Comparison of ENCODE assay signal across 8 cellular contexts in the genomic region with DNA sequence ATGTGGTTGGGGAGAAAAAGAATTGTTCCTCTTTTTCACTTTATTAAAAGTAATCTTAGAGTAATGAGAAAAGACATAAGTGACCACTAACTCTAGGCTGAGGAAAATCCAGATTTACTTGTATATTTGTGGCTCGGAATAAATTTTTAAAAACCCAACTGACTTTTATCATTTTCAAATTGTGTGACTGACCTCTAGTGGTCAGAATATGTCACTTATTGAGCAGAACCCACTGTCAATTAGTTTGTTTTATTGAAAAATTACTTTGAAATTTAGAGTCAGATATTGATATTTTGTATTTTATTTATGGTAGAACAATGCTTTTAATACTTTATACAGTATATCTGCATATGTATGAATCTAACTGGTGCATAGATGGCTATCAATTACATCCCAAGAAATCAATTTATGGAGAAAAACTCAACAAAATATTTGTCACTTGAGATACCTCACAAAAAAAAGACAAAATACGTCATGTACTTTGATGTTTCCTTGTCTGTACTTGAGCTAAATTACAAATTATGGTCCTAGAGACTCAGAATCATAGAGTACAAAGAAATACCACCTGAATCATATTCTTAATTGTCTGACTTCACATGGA.
DNase-seq lines count a peak whose midpoint lies in the region; ATAC-seq and TF ChIP-seq lines count a peak whose summit lies in the region.

No MANE protein-coding gene starts in this region.

- no peak overlapping the region for H3K4me3 Mint-ChIP-seq in HFFc6
- H3K4me3 Mint-ChIP-seq in WTC11, result no peak overlapping the region
- no peak overlapping the region for H3K4me3 Mint-ChIP-seq in immature natural killer cell
- no peak overlapping the region for H3K4me3 Mint-ChIP-seq in CD8-positive, alpha-beta memory T cell

- peak; percentile 39 for DNase-seq in COR-L47 (lab: John Stamatoyannopoulos, UW)
- peak; percentile 7 for DNase-seq in HFFc6
- no peak for DNase-seq in WTC11 (ENCODE audit: low spot score)
- DNase-seq in kidney epithelial cell (ENCODE audit: low read depth), result no peak
- DNase-seq in immature natural killer cell, result no peak
- no peak for DNase-seq in CD8-positive, alpha-beta memory T cell
- DNase-seq in activated CD4-positive, CD25-positive, alpha-beta regulatory T cell (lab: John Stamatoyannopoulos, UW), result no peak

- H3K36me3 Mint-ChIP-seq in HFFc6 (ENCODE audit: low read depth) (no peaks in the 10 kb centered on the region), WTC11 (no peaks in the 10 kb centered on the region), immature natural killer cell (no peaks in the 10 kb centered on the region)
- no peaks in the 10 kb centered on the region for H3K36me3 Mint-ChIP-seq in CD8-positive, alpha-beta memory T cell

- H3K9me3 ChIP-seq in CD8-positive, alpha-beta memory T cell (ENCODE audit: low read length), result no peaks in the 10 kb centered on the region

- H3K27ac ChIP-seq in CD8-positive, alpha-beta memory T cell (ENCODE audit: low read depth, low read length), result no peak overlapping the region

- H3K4me1 Mint-ChIP-seq in HFFc6 (ENCODE audit: low read depth), result no peaks in the 10 kb centered on the region
- H3K4me1 Mint-ChIP-seq in WTC11, result no peaks in the 10 kb centered on the region
- H3K4me1 Mint-ChIP-seq in immature natural killer cell, result no peaks in the 10 kb centered on the region
- H3K4me1 Mint-ChIP-seq in CD8-positive, alpha-beta memory T cell, result no peaks in the 10 kb centered on the region

- H3K27ac Mint-ChIP-seq in HFFc6 (no peak overlapping the region), WTC11 (no peak overlapping the region), immature natural killer cell (no peak overlapping the region)
- no peak overlapping the region for H3K27ac Mint-ChIP-seq in CD8-positive, alpha-beta memory T cell

- H3K4me1 ChIP-seq in CD8-positive, alpha-beta memory T cell (ENCODE audit: insufficient read depth, low read length), result no peaks in the 10 kb centered on the region

- H3K4me3 ChIP-seq in kidney epithelial cell (ENCODE audit: low read depth, low read length), result no peak overlapping the region
- no peak overlapping the region for H3K4me3 ChIP-seq in CD8-positive, alpha-beta memory T cell (ENCODE audit: low read length)

- H3K36me3 ChIP-seq in kidney epithelial cell (ENCODE audit: control insufficient read depth, insufficient read depth, low read length), result no peaks in the 10 kb centered on the region
- H3K36me3 ChIP-seq in CD8-positive, alpha-beta memory T cell (ENCODE audit: insufficient read depth, low read length), result no peaks in the 10 kb centered on the region

- ATAC-seq in WTC11 (no peak), HG03432 (IDR thresholded peaks at IDR 0.05; ENCODE audit: unreplicated experiment) (no peak)

- no peaks in the 10 kb centered on the region for H3K27me3 Mint-ChIP-seq in HFFc6 (ENCODE audit: insufficient read depth)
- no peaks in the 10 kb centered on the region for H3K27me3 Mint-ChIP-seq in WTC11 (ENCODE audit: low read depth)
- peaks cover 0 to 2% (median 2%) of the 10 kb centered on the region in 3 donors for H3K27me3 Mint-ChIP-seq in immature natural killer cell (ENCODE audit: low read depth in 3 of 3)
- H3K27me3 Mint-ChIP-seq in CD8-positive, alpha-beta memory T cell, result no peaks in the 10 kb centered on the region

- no peaks in the 10 kb centered on the region for H3K9me3 Mint-ChIP-seq in HFFc6
- no peaks in the 10 kb centered on the region for H3K9me3 Mint-ChIP-seq in WTC11
- H3K9me3 Mint-ChIP-seq in immature natural killer cell, result peaks cover 0 to 7% (median under 1%) of the 10 kb centered on the region in 6 donors
- H3K9me3 Mint-ChIP-seq in CD8-positive, alpha-beta memory T cell, result peaks cover 0 to 2% (median 0%) of the 10 kb centered on the region in 5 donors

- POLR2A ChIA-PET in WTC11 (lab: Charles Lee), result no interaction called here
- POLR2A ChIA-PET in CD8-positive, alpha-beta memory T cell (lab: Charles Lee), result no interaction called here

- TF ChIP-seq CTCF in HFFc6 (IDR thresholded peaks at IDR 0.05) (peak; percentile 88), WTC11 (IDR thresholded peaks at IDR 0.05) (peak; percentile 48), kidney epithelial cell (IDR thresholded peaks at IDR 0.05; ENCODE audit: insufficient read depth, low read length, poor library complexity, severe bottlenecking) (peak; percentile 54)

- CTCF ChIA-PET in WTC11 (lab: Charles Lee), result no interaction called here
- CTCF ChIA-PET in CD8-positive, alpha-beta memory T cell (lab: Charles Lee), result no interaction called here

- H3K27me3 ChIP-seq in kidney epithelial cell (ENCODE audit: control insufficient read depth, insufficient read depth, low read length), result no peaks in the 10 kb centered on the region
- H3K27me3 ChIP-seq in CD8-positive, alpha-beta memory T cell (ENCODE audit: insufficient read depth, low read length, poor library complexity, severe bottlenecking), result no peaks in the 10 kb centered on the region

TF ChIP-seq in WTC11, 78 proteins besides CTCF, POLR2A, EP300 and RAD21:
- TF ChIP-seq ZBTB21 (CRISPR knock-in tag; IDR thresholded peaks at IDR 0.05; ENCODE audit: borderline replicate concordance) (no peak), NR1H2 (CRISPR knock-in tag; IDR thresholded peaks at IDR 0.05) (no peak)
- TF ChIP-seq, protein P1, sequence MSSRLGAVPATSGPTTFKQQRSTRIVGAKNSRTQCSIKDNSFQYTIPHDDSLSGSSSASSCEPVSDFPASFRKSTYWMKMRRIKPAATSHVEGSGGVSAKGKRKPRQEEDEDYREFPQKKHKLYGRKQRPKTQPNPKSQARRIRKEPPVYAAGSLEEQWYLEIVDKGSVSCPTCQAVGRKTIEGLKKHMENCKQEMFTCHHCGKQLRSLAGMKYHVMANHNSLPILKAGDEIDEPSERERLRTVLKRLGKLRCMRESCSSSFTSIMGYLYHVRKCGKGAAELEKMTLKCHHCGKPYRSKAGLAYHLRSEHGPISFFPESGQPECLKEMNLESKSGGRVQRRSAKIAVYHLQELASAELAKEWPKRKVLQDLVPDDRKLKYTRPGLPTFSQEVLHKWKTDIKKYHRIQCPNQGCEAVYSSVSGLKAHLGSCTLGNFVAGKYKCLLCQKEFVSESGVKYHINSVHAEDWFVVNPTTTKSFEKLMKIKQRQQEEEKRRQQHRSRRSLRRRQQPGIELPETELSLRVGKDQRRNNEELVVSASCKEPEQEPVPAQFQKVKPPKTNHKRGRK (CRISPR knock-in tag; IDR thresholded peaks at IDR 0.05; ENCODE audit: borderline replicate concordance), result no peak

Comparison
In these comparisons a context has a peak if more than half of its experiments do, and no peak if none do; other contexts are left out.
1. DNase-seq: peak in COR-L47 (single experiment) and HFFc6 (single experiment); none in WTC11 (single experiment), kidney epithelial cell (single experiment), immature natural killer cell (0 of 3), CD8-positive, alpha-beta memory T cell (0 of 5) and activated CD4-positive, CD25-positive, alpha-beta regulatory T cell (0 of 4).
2. Peak in every context shown above with its lines, with median percentiles within 50 percentile points of each other: CTCF ChIP-seq.